In genomic region chr11:83147895-83148294, GRCh38 we compare ENCODE assay signal across 1 cellular context.
TF ChIP-seq lines count a peak whose summit lies in the region.

No MANE protein-coding gene starts in this region.

TF ChIP-seq in K562, 482 proteins besides CTCF, POLR2A, EP300 and RAD21:
- TF ChIP-seq FOSL1 (tag; conservative IDR thresholded peaks at IDR 0.05), result peak; percentile 54; the same call in 1 of the 2 replicates
- no peak for TF ChIP-seq CREM (IDR thresholded peaks at IDR 0.05; ENCODE audit: low read depth)
- no peak for TF ChIP-seq CHAMP1 (IDR thresholded peaks at IDR 0.05)
- no peak for TF ChIP-seq MGA (IDR thresholded peaks at IDR 0.05)
- peak; percentile 63 for TF ChIP-seq ATF3 (IDR thresholded peaks at IDR 0.05)
- TF ChIP-seq ATF3 (CRISPR knock-in tag; conservative IDR thresholded peaks at IDR 0.05), result no peak
- peak; percentile 62; the same call in 1 of the 2 replicates for TF ChIP-seq JUND (IDR thresholded peaks at IDR 0.05; ENCODE audit: borderline replicate concordance, low read depth, low read length)
- TF ChIP-seq JUND (tag; IDR thresholded peaks at IDR 0.05; ENCODE audit: borderline replicate concordance, low read depth, low read length), result no peak
- 0 out of 2 replicates have a peak, but pooled peaks have one; percentile 31 for TF ChIP-seq ARID1B (IDR thresholded peaks at IDR 0.05)
